Comparison of ENCODE assay signal across 1 cellular context in genomic region chr11:61816736-61817455, GRCh38.
A peak's percentile ranks its signal among the peaks of the same experiment; 100 is the strongest.
TF ChIP-seq lines count a peak whose summit lies in the region.

TSS of gene FADS1 (minus strand) at chr11:61817003. CDS start at chr11:61816929, 74 bp downstream.

TF ChIP-seq in HepG2, 621 proteins besides CTCF, POLR2A, EP300 and RAD21 (continued from another document and continues in another):
- TF ChIP-seq ZNF414 (CRISPR knock-in tag; IDR thresholded peaks at IDR 0.05) (peak; percentile 69; the same call in 1 of the 2 replicates), TSC22D2 (CRISPR knock-in tag; IDR thresholded peaks at IDR 0.05; ENCODE audit: borderline replicate concordance) (no peak), ZFAT (CRISPR knock-in tag; conservative IDR thresholded peaks at IDR 0.05) (no peak), NFE2L1 (CRISPR knock-in tag; IDR thresholded peaks at IDR 0.05; ENCODE audit: borderline replicate concordance) (no peak), TAF1 (CRISPR knock-in tag; IDR thresholded peaks at IDR 0.05) (peak; percentile 55), ZNF180 (CRISPR knock-in tag; IDR thresholded peaks at IDR 0.05; ENCODE audit: borderline replicate concordance, low read depth) (no peak), ZNF446 (CRISPR knock-in tag; IDR thresholded peaks at IDR 0.05) (peak; percentile 10; the same call in 1 of the 2 replicates), ZBTB25 (CRISPR knock-in tag; IDR thresholded peaks at IDR 0.05) (peak; percentile 92), ZNF350 (CRISPR knock-in tag; IDR thresholded peaks at IDR 0.05; ENCODE audit: borderline replicate concordance, low read depth) (peak; percentile 76), ZNF18 (CRISPR knock-in tag; IDR thresholded peaks at IDR 0.05; ENCODE audit: insufficient replicate concordance) (peak; percentile 54), TFDP2 (CRISPR knock-in tag; IDR thresholded peaks at IDR 0.05) (peak; percentile 96), GMEB2 (CRISPR knock-in tag; IDR thresholded peaks at IDR 0.05; ENCODE audit: low read depth) (no peak), ARNTL (CRISPR knock-in tag; IDR thresholded peaks at IDR 0.05) (peak; percentile 77; the same call in 1 of the 2 replicates), RARG (CRISPR knock-in tag; IDR thresholded peaks at IDR 0.05; ENCODE audit: low read depth) (0 out of 2 replicates have a peak, but pooled peaks have one; percentile 51), NKX3-1 (CRISPR knock-in tag; IDR thresholded peaks at IDR 0.05) (peak; percentile 36), THAP11 (CRISPR knock-in tag; IDR thresholded peaks at IDR 0.05) (peak; percentile 87), FOXK1 (CRISPR knock-in tag; IDR thresholded peaks at IDR 0.05; ENCODE audit: borderline replicate concordance, low read depth) (no peak), CREM (IDR thresholded peaks at IDR 0.05) (peak; percentile 69), CREM (CRISPR knock-in tag; IDR thresholded peaks at IDR 0.05) (peak; percentile 58; the same call in 1 of the 2 replicates), MATR3 (CRISPR knock-in tag; IDR thresholded peaks at IDR 0.05) (no peak), CC2D1A (CRISPR knock-in tag; IDR thresholded peaks at IDR 0.05) (peak; percentile 87; the same call in 1 of the 2 replicates), LRRFIP1 (CRISPR knock-in tag; conservative IDR thresholded peaks at IDR 0.05) (no peak), MNT (IDR thresholded peaks at IDR 0.05) (peak; percentile 66), ASH2L (IDR thresholded peaks at IDR 0.05; ENCODE audit: insufficient read length, low read depth, low read length) (peak; percentile 68), ARID5B (CRISPR knock-in tag; IDR thresholded peaks at IDR 0.05) (peak; percentile 69), RBM22 (optimal IDR thresholded peaks at IDR 0.05; ENCODE audit: low read length) (no peak), ZNF501 (CRISPR knock-in tag; IDR thresholded peaks at IDR 0.05) (peak; percentile 58), GPN1 (CRISPR knock-in tag; IDR thresholded peaks at IDR 0.05; ENCODE audit: borderline replicate concordance) (no peak), PLRG1 (conservative IDR thresholded peaks at IDR 0.05) (no peak), ZBTB7A (CRISPR knock-in tag; IDR thresholded peaks at IDR 0.05) (peak; percentile 68; the same call in 1 of the 2 replicates), CHCHD3 (CRISPR knock-in tag; IDR thresholded peaks at IDR 0.05) (0 out of 2 replicates have a peak, but pooled peaks have one; percentile 31), SMC3 (IDR thresholded peaks at IDR 0.05; ENCODE audit: low read length) (no peak), MBNL3 (CRISPR knock-in tag; conservative IDR thresholded peaks at IDR 0.05) (no peak), GABPA (IDR thresholded peaks at IDR 0.05; ENCODE audit: low read depth, low read length) (no peak), GABPA (CRISPR knock-in tag; IDR thresholded peaks at IDR 0.05; ENCODE audit: low read depth) (0 out of 2 replicates have a peak, but pooled peaks have one; percentile 38), KDM6A (CRISPR knock-in tag; IDR thresholded peaks at IDR 0.05; ENCODE audit: low read depth) (no peak), ZNF20 (CRISPR knock-in tag; IDR thresholded peaks at IDR 0.05) (no peak), ELK4 (CRISPR knock-in tag; IDR thresholded peaks at IDR 0.05; ENCODE audit: borderline replicate concordance) (0 out of 2 replicates have a peak, but pooled peaks have one; percentile 17), EZH2 (conservative IDR thresholded peaks at IDR 0.05; ENCODE audit: low read depth, low read length) (no peak), POLR2AphosphoS2 (IDR thresholded peaks at IDR 0.05; ENCODE audit: low read depth, low read length) (no peak), ZBTB8A (CRISPR knock-in tag; IDR thresholded peaks at IDR 0.05; ENCODE audit: borderline replicate concordance, low read depth) (peak; percentile 87; the same call in 1 of the 2 replicates), TRIM24 (CRISPR knock-in tag; IDR thresholded peaks at IDR 0.05) (no peak; the same call in 1 of the 2 replicates), ZNF562 (CRISPR knock-in tag; IDR thresholded peaks at IDR 0.05; ENCODE audit: borderline replicate concordance) (no peak), HBP1 (CRISPR knock-in tag; IDR thresholded peaks at IDR 0.05; ENCODE audit: low read depth) (peak; percentile 79; the same call in 1 of the 2 replicates), PHF8 (CRISPR knock-in tag; IDR thresholded peaks at IDR 0.05) (peak; percentile 58; the same call in 1 of the 2 replicates), ISX (CRISPR knock-in tag; conservative IDR thresholded peaks at IDR 0.05) (no peak), POGZ (CRISPR knock-in tag; IDR thresholded peaks at IDR 0.05) (peak; percentile 86), ZNF784 (CRISPR knock-in tag; IDR thresholded peaks at IDR 0.05; ENCODE audit: borderline replicate concordance) (no peak)
